ENCODE assay signal across 8 cellular contexts in genomic region chr20:33666293-33667244, GRCh38. TPM values are rescaled to one million over a fixed set of nuclear protein-coding genes. Genes with fewer than 3 reads are reported as not detected.
DNase-seq lines count a peak whose midpoint lies in the region; ATAC-seq, FAIRE-seq and TF ChIP-seq lines count a peak whose summit lies in the region.

TSS of gene ACTL10 (plus strand) at chr20:33666943. CDS start at chr20:33667498, 555 bp downstream.

- H3K9me3 ChIP-seq in small intestine (ENCODE audit: control insufficient read depth, low read depth): no peaks in the 10 kb centered on the region

- no peak for FAIRE-seq in small intestine (lab: Jason Lieb, UNC)

- TF ChIP-seq CTCF in activated B cell treated with CpG ODN at 0.5 μM for 24 hours (IDR thresholded peaks at IDR 0.05): no peak
- TF ChIP-seq CTCF in cardiac fibroblast (IDR thresholded peaks at IDR 0.05; ENCODE audit: low read depth, low read length): peak; percentile 53

- H3K27ac Mint-ChIP-seq in activated B cell treated with CpG ODN at 0.5 μM for 24 hours: peak within 1 kb of the TSS; percentile 95

- H3K4me1 Mint-ChIP-seq in activated B cell treated with CpG ODN at 0.5 μM for 24 hours: peaks cover 34% of the 10 kb centered on the region

- H3K9me3 Mint-ChIP-seq in activated B cell treated with CpG ODN at 0.5 μM for 24 hours: no peaks in the 10 kb centered on the region

- no peaks in the 10 kb centered on the region for H3K36me3 Mint-ChIP-seq in activated B cell treated with CpG ODN at 0.5 μM for 24 hours (ENCODE audit: low read depth)

- peaks cover 0 to 5% of the 10 kb centered on the region in 2 donors for H3K36me3 ChIP-seq in small intestine (ENCODE audit: control insufficient read depth in 2 of 2, insufficient read depth in 2 of 2, low read length in 2 of 2)

- H3K4me3 ChIP-seq in cardiac fibroblast (replicated peaks in 1 of 2; ENCODE audit: low read depth in 2 of 2, low read length in 2 of 2) (peak within 1 kb of the TSS; percentile 38 to 57), small intestine (ENCODE audit: low read depth in 1 of 2, low read length in 2 of 2) (peak within 1 kb of the TSS; percentile 52 to 58)

- intact Hi-C loops in activated B cell treated with CpG ODN at 0.5 μM for 24 hours (cut with micrococcal nuclease): loop anchor here (1.0 to 5.0 kb wide), 12 partner anchors 8 to 462 kb away; partner anchors contain the start of genes CBFA2T2, CDK5RAP1, E2F1 and EIF2S2

- POLR2A ChIA-PET in activated B cell treated with CpG ODN at 0.5 μM for 24 hours (lab: Charles Lee): interaction anchor here (0.6 to 3.5 kb wide), 19 partner anchors 9 to 446 kb away, joined by 3 to 20 read pairs (median 7); partner anchors contain the start of genes CBFA2T2, CDK5RAP1, E2F1 and EIF2S2

- DNase-seq in NCI-H2029 (lab: John Stamatoyannopoulos, UW) (peak; percentile 98), activated B cell treated with CpG ODN at 0.5 μM for 24 hours (peak; percentile 83), cardiac fibroblast (ENCODE audit: low read depth in 2 of 2) (peak; percentile 99), iPS-NIHi7 (ENCODE audit: extremely low spot score) (peak; percentile 94), small intestine (peak; percentile 98), NCI-H524 treated with DMSO at 0.1 percent for 48 hours (lab: John Stamatoyannopoulos, UW) (no peak)

- H3K27me3 Mint-ChIP-seq in activated B cell treated with CpG ODN at 0.5 μM for 24 hours: no peaks in the 10 kb centered on the region

- 3 to 6% (median 4%) methylated on average over 41 to 50 of the region's 50 CpGs for WGBS in small intestine, 3 donors

- H3K27me3 ChIP-seq in small intestine (ENCODE audit: control insufficient read depth in 2 of 2, insufficient read depth in 2 of 2, low read length in 2 of 2): no peaks in the 10 kb centered on the region

- CTCF ChIA-PET in activated B cell treated with CpG ODN at 0.5 μM for 24 hours (lab: Charles Lee): interaction anchor here (0.9 to 3.8 kb wide), 16 partner anchors 12 to 463 kb away, joined by 3 to 40 read pairs (median 6); partner anchors contain the start of gene CBFA2T2

- H3K27ac ChIP-seq in small intestine (ENCODE audit: low read depth in 1 of 2, low read length in 1 of 2): peak within 1 kb of the TSS; percentile 68 to 97

- ATAC-seq in GM18498 (IDR thresholded peaks at IDR 0.05; ENCODE audit: unreplicated experiment) (peak; percentile 57), HG02852 (IDR thresholded peaks at IDR 0.05; ENCODE audit: unreplicated experiment) (peak; percentile 60), activated B cell treated with CpG ODN at 0.5 μM for 24 hours (ENCODE audit: low read depth) (peak; percentile 75)

- peak within 1 kb of the TSS; percentile 93 for H3K4me3 Mint-ChIP-seq in activated B cell treated with CpG ODN at 0.5 μM for 24 hours

- H3K4me1 ChIP-seq in small intestine (ENCODE audit: control insufficient read depth in 2 of 2, insufficient read depth in 1 of 2, low read depth in 1 of 2, low read length in 1 of 2): peaks cover 0 to 5% of the 10 kb centered on the region in 2 donors

RNA-seq across cellular contexts. Expression of gene ACTL10, which starts in this region (rescaled TPM):
- 2.8 and 3.9 TPM in 2 replicates for total RNA-seq in activated B cell treated with CpG ODN at 0.5 μM for 24 hours
- 1 to 10 TPM in 2 of 3 donors, under 1 TPM in 1; 0.89 to 5.4 (median 1.6) TPM for polyA plus RNA-seq in small intestine
